Comparison of ENCODE assay signal across 28 cellular contexts in genomic region chr7:89357121-89357520, GRCh38.
"Had no signal": no experiment of that assay in that cellular context is flagged by ENCODE, and none has a peak within 500 bp of the region (broad histone marks: within the 10 kb centered on the region; RNA-seq: fewer than 3 reads in every experiment).

No MANE protein-coding gene starts in this region.

- H2AFZ ChIP-seq: neural progenitor cell, parathyroid adenoma had no signal

- H3K36me3 ChIP-seq: neural progenitor cell, ovary, right lobe of liver, sigmoid colon, stomach, thoracic aorta, thyroid gland, tibial nerve, upper lobe of left lung, vagina had no signal

- H3K27ac ChIP-seq: neural progenitor cell, ovary, parathyroid adenoma, psoas muscle, right lobe of liver, sigmoid colon, stomach, thoracic aorta, thyroid gland, tibial nerve, upper lobe of left lung, vagina had no signal

- H3K4me2 ChIP-seq: neural progenitor cell had no signal

- H3K36me3 Mint-ChIP-seq: naive B cell; natural killer cell; neural progenitor cell; stimulated activated effector memory CD8-positive, alpha-beta T cell treated with anti-CD3 and anti-CD28 coated beads, Interleukin-12 subunit alpha, Interleukin-12 subunit beta, amount 100 ng/mL, for 72 hours; stimulated activated naive B cell treated with anti-CD40 and anti-IgM and Interleukin-4, amounts not matched to agents 10 μg/mL and 1 μg/mL and 100 μg/mL, for 72 hours had no signal

- H3K4me1 Mint-ChIP-seq: naive B cell; natural killer cell; neural progenitor cell; stimulated activated effector memory CD8-positive, alpha-beta T cell treated with anti-CD3 and anti-CD28 coated beads, Interleukin-12 subunit alpha, Interleukin-12 subunit beta, amount 100 ng/mL, for 72 hours; stimulated activated naive B cell treated with anti-CD40 and anti-IgM and Interleukin-4, amounts not matched to agents 10 μg/mL and 1 μg/mL and 100 μg/mL, for 72 hours had no signal

- DNase-seq: naive B cell; natural killer cell; occipital lobe; ovary; posterior cingulate gyrus; psoas muscle; right lobe of liver; sigmoid colon; small intestine; stimulated activated CD4-positive, alpha-beta T cell treated with anti-CD3 and anti-CD28 coated beads, Interleukin-15, amount 100 ng/mL, for 24 hours; stimulated activated CD4-positive, alpha-beta T cell treated with anti-CD3 and anti-CD28 coated beads, Interleukin-2, amount 100 ng/mL, for 24 hours; stimulated activated CD4-positive, alpha-beta T cell treated with anti-CD3 and anti-CD28 coated beads, Interleukin-2, amount 100 ng/mL, for 48 hours; stimulated activated CD4-positive, alpha-beta T cell treated with anti-CD3 and anti-CD28 coated beads, Interleukin-4, amount 100 ng/mL, for 24 hours; stimulated activated naive B cell treated with anti-CD40 and anti-IgM and Interleukin-4, amounts not matched to agents 10 μg/mL and 1 μg/mL and 100 μg/mL, for 72 hours; stimulated activated naive CD4-positive, alpha-beta T cell treated with Interleukin-2 at 50 U/mL for 16 hours; stomach; thyroid gland; trophoblast cell; upper lobe of left lung had no signal

- H3K27me3 ChIP-seq: neural progenitor cell, ovary, right lobe of liver, sigmoid colon, stomach, thyroid gland, tibial nerve, upper lobe of left lung, vagina had no signal

- ATAC-seq: natural killer cell; psoas muscle; right cardiac atrium; right lobe of liver; stimulated activated effector memory CD8-positive, alpha-beta T cell treated with anti-CD3 and anti-CD28 coated beads, Interleukin-12 subunit alpha, Interleukin-12 subunit beta, amount 100 ng/mL, for 72 hours had no signal

- H3K4me3 Mint-ChIP-seq: naive B cell; natural killer cell; nephron; neural progenitor cell; stimulated activated effector memory CD8-positive, alpha-beta T cell treated with anti-CD3 and anti-CD28 coated beads, Interleukin-12 subunit alpha, Interleukin-12 subunit beta, amount 100 ng/mL, for 72 hours; stimulated activated naive B cell treated with anti-CD40 and anti-IgM and Interleukin-4, amounts not matched to agents 10 μg/mL and 1 μg/mL and 100 μg/mL, for 72 hours had no signal

- H3K4me3 ChIP-seq: neural progenitor cell, ovary, psoas muscle, right lobe of liver, sigmoid colon, stomach, thoracic aorta, thyroid gland, tibial nerve, upper lobe of left lung, vagina had no signal

- H3K79me2 ChIP-seq: parathyroid adenoma had no signal

- H3K9me3 ChIP-seq: ovary, psoas muscle, right lobe of liver, sigmoid colon, stomach, thoracic aorta, thyroid gland, tibial nerve, upper lobe of left lung, vagina had no signal

- H3K27ac Mint-ChIP-seq: naive B cell; natural killer cell; nephron; neural progenitor cell; progenitor cell of endocrine pancreas; stimulated activated effector memory CD8-positive, alpha-beta T cell treated with anti-CD3 and anti-CD28 coated beads, Interleukin-12 subunit alpha, Interleukin-12 subunit beta, amount 100 ng/mL, for 72 hours; stimulated activated naive B cell treated with anti-CD40 and anti-IgM and Interleukin-4, amounts not matched to agents 10 μg/mL and 1 μg/mL and 100 μg/mL, for 72 hours had no signal

- H3K27me3 Mint-ChIP-seq: naive B cell; progenitor cell of endocrine pancreas; stimulated activated naive B cell treated with anti-CD40 and anti-IgM and Interleukin-4, amounts not matched to agents 10 μg/mL and 1 μg/mL and 100 μg/mL, for 72 hours had no signal

- H3K9ac ChIP-seq: neural progenitor cell, parathyroid adenoma had no signal

- H3K4me1 ChIP-seq: neural progenitor cell, parathyroid adenoma, psoas muscle, right lobe of liver, sigmoid colon, stomach, thyroid gland, tibial nerve, upper lobe of left lung, vagina had no signal
